8 cellular contexts compared by ENCODE assay signal in the genomic region with DNA sequence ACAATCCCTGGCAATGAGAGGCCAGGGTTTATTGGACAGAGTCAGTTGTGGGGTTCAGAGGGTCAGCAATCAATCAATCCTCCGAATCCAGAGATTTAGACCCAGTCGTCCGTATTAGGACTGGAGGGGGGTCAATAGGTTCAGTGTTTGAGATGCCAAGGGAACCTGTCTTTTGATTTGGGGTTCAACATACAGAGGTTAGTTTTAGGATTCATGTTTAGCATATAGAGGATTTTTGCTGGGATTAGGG. TPM values are rescaled to one million over a fixed set of nuclear protein-coding genes. Genes with fewer than 3 reads are reported as not detected.
DNase-seq lines count a peak whose midpoint lies in the region; ATAC-seq and TF ChIP-seq lines count a peak whose summit lies in the region.
"Had no signal": no experiment of that assay in that cellular context is flagged by ENCODE, and none has a peak within 500 bp of the region (broad histone marks: within the 10 kb centered on the region; RNA-seq: fewer than 3 reads in every experiment).

No MANE protein-coding gene starts in this region.

- peaks cover 43% of the 10 kb centered on the region for H3K4me1 Mint-ChIP-seq in activated CD8-positive, alpha-beta T cell treated with anti-CD3 and anti-CD28 coated beads, Interleukin-2, amount 10 ng/mL, durations not matched to agents 7 days and 5 days (ENCODE audit: low read depth)

- H3K36me3 ChIP-seq in iPS-18a (ENCODE audit: control insufficient read depth, low read depth, low read length) (no peaks in the 10 kb centered on the region), stomach (peaks cover 1 to 30% (median 27%) of the 10 kb centered on the region in 4 donors)

- H3K9me3 ChIP-seq in iPS-18a (ENCODE audit: control insufficient read depth, low read depth, low read length) (no peaks in the 10 kb centered on the region), stomach (no peaks in the 10 kb centered on the region)

- peak overlapping the region; percentile 83 for H3K4me3 Mint-ChIP-seq in activated CD8-positive, alpha-beta T cell treated with anti-CD3 and anti-CD28 coated beads, Interleukin-2, amount 10 ng/mL, durations not matched to agents 7 days and 5 days

- peaks cover 2% of the 10 kb centered on the region for H3K36me3 Mint-ChIP-seq in activated CD8-positive, alpha-beta T cell treated with anti-CD3 and anti-CD28 coated beads, Interleukin-2, amount 10 ng/mL, durations not matched to agents 7 days and 5 days (ENCODE audit: low read depth)

- peaks cover 38% of the 10 kb centered on the region for H3K27me3 Mint-ChIP-seq in activated CD8-positive, alpha-beta T cell treated with anti-CD3 and anti-CD28 coated beads, Interleukin-2, amount 10 ng/mL, durations not matched to agents 7 days and 5 days (ENCODE audit: low read depth)

- ATAC-seq in activated CD8-positive, alpha-beta T cell treated with anti-CD3 and anti-CD28 coated beads, Interleukin-2, amount 10 ng/mL, durations not matched to agents 7 days and 5 days, result no peak
- ATAC-seq in GM21447 (IDR thresholded peaks at IDR 0.05; ENCODE audit: unreplicated experiment), result no peak

- intact Hi-C loops in stomach (cut with DNase I; ENCODE audit: low total_unique reads), result no loop called here

- CTCF ChIA-PET in activated CD8-positive, alpha-beta T cell treated with anti-CD3 and anti-CD28 coated beads, Interleukin-2, amount 10 ng/mL, durations not matched to agents 7 days and 5 days (lab: Charles Lee), result interaction anchor here (0.6 to 4.5 kb wide), 22 partner anchors 10 to 203 kb away, joined by 3 to 45 read pairs (median 4); a partner anchor contains a TSS

- no peak for TF ChIP-seq EP300 in stomach (IDR thresholded peaks at IDR 0.05)

- H3K27me3 ChIP-seq in iPS-18a (ENCODE audit: control insufficient read depth, insufficient read depth, low read length), result peaks cover 22% of the 10 kb centered on the region
- peaks cover 0 to 39% (median 19%) of the 10 kb centered on the region in 3 donors for H3K27me3 ChIP-seq in stomach

- POLR2A ChIA-PET in activated CD8-positive, alpha-beta T cell treated with anti-CD3 and anti-CD28 coated beads, Interleukin-2, amount 10 ng/mL, durations not matched to agents 7 days and 5 days (lab: Charles Lee), result interaction anchor here (1.4 kb wide), 1 partner anchor 9 kb away, joined by 3 read pairs; no protein-coding TSS in a partner anchor

- 0% methylated on average over 3 of the region's 3 CpGs for WGBS in stomach, 5 donors

- no peak for TF ChIP-seq POLR2A in stomach (IDR thresholded peaks at IDR 0.05)

- peak overlapping the region; percentile 68 for H3K9ac ChIP-seq in iPS-18a (ENCODE audit: low read length)

- no peak overlapping the region for H3K27ac ChIP-seq in iPS-18a (ENCODE audit: low read length)
- H3K27ac ChIP-seq in stomach, result peak overlapping the region; percentile 98 to 99 (median 99)

- H3K4me1 ChIP-seq in iPS-18a (ENCODE audit: control insufficient read depth, low read depth, low read length) (peaks cover 17% of the 10 kb centered on the region), stomach (peaks cover 21 to 57% (median 47%) of the 10 kb centered on the region in 4 donors)

- H3K4me3 ChIP-seq in HFF-Myc (replicated peaks; ENCODE audit: low read depth, low read length) (peak overlapping the region; percentile 83), iPS-18a (ENCODE audit: low read length) (peak overlapping the region; percentile 75), stomach (peak overlapping the region; percentile 67 to 76 (median 70))

- DNase-seq in HFF-Myc (ENCODE audit: extremely low read depth, low read depth) (no peak), stomach (no peak), SIG-M5 treated with dmso at 0.1 percent for 504 hours (lab: John Stamatoyannopoulos, UW; ENCODE audit: unreplicated experiment) (no peak), NCI-H2227 (lab: John Stamatoyannopoulos, UW; ENCODE audit: unreplicated experiment) (no peak)
- no peak for DNase-seq in activated CD8-positive, alpha-beta T cell treated with anti-CD3 and anti-CD28 coated beads, Interleukin-2, amount 10 ng/mL, durations not matched to agents 7 days and 5 days

- peak overlapping the region; percentile 73 for H3K27ac Mint-ChIP-seq in activated CD8-positive, alpha-beta T cell treated with anti-CD3 and anti-CD28 coated beads, Interleukin-2, amount 10 ng/mL, durations not matched to agents 7 days and 5 days

- no peaks in the 10 kb centered on the region for H3K9me3 Mint-ChIP-seq in activated CD8-positive, alpha-beta T cell treated with anti-CD3 and anti-CD28 coated beads, Interleukin-2, amount 10 ng/mL, durations not matched to agents 7 days and 5 days (ENCODE audit: insufficient read depth)

- no peak for TF ChIP-seq CTCF in HFF-Myc (IDR thresholded peaks at IDR 0.05; ENCODE audit: low read depth, low read length, missing control alignments)
- TF ChIP-seq CTCF in stomach (IDR thresholded peaks at IDR 0.05), result no peak

RNA-seq across cellular contexts. Expression of a gene that starts 0.3 kb away (rescaled TPM):
- 10 to 100 TPM; 37.8 to 41.2 TPM for total RNA-seq in activated CD8-positive, alpha-beta T cell treated with anti-CD3 and anti-CD28 coated beads, Interleukin-2, amount 10 ng/mL, durations not matched to agents 7 days and 5 days
- 100 to 1,000 TPM in 1 of 5 donors, 10 to 100 TPM in 4; 16.5 to 185 (median 24.2) TPM for total RNA-seq in stomach
- 10 to 100 TPM; 29.9 to 84.8 (median 58.2) TPM for polyA plus RNA-seq in stomach

RNA-seq across cellular contexts. Expression of a gene that starts 15.3 kb away (rescaled TPM):
- not detected for total RNA-seq in activated CD8-positive, alpha-beta T cell treated with anti-CD3 and anti-CD28 coated beads, Interleukin-2, amount 10 ng/mL, durations not matched to agents 7 days and 5 days
- 10 to 100 TPM in 1 of 5 donors, 1 to 10 TPM in 1, not detected in 3; 2.0 to 11.0 TPM for total RNA-seq in stomach
- not detected for polyA plus RNA-seq in stomach
- total RNA-seq: HT1080 had no signal

RNA-seq across cellular contexts. Expression of a gene that starts 44.6 kb away (rescaled TPM):
- 1 to 10 TPM; 7.1 to 7.3 TPM for total RNA-seq in activated CD8-positive, alpha-beta T cell treated with anti-CD3 and anti-CD28 coated beads, Interleukin-2, amount 10 ng/mL, durations not matched to agents 7 days and 5 days
- total RNA-seq in stomach, result 100 to 1,000 TPM in 1 of 5 donors, 10 to 100 TPM in 4; 28.0 to 119 (median 83.4) TPM
- 10 to 100 TPM; 10.8 to 32.9 (median 27.2) TPM for polyA plus RNA-seq in stomach

RNA-seq across cellular contexts. Expression of a gene that starts 44.8 kb away (rescaled TPM):
- total RNA-seq in activated CD8-positive, alpha-beta T cell treated with anti-CD3 and anti-CD28 coated beads, Interleukin-2, amount 10 ng/mL, durations not matched to agents 7 days and 5 days, result under 1 TPM; 0.47 to 0.60 TPM
- 1 to 10 TPM in 2 of 5 donors, under 1 TPM in 1, not detected in 2; 0.92 to 7.5 (median 2.7) TPM for total RNA-seq in stomach
- 1 to 10 TPM; 1.4 to 4.7 (median 2.1) TPM for polyA plus RNA-seq in stomach
